ENCODE assay signal across 5 cellular contexts in the genomic region with DNA sequence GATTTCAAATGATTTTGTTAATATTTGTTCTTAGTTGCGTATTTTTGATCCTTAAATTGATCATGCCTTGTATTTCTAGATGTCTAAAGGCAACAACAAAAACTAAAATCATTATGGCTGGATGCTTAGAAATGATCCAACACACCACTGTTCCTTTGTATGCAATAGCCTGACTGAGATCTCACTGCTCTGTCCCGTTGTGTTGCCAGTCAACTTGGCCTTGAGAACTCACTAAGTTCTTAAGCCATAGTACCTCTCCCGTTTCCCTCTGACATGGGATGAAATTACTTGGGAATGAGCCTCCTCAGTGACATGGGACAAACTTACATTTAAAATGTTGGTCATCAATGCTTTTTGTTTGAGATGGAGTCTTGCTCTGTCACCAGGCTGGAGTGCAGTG.
TF ChIP-seq lines count a peak whose summit lies in the region.

No MANE protein-coding gene starts in this region.

TF ChIP-seq in HepG2, 621 proteins besides CTCF, POLR2A, EP300 and RAD21:
- TF ChIP-seq ZNF121 (CRISPR knock-in tag; IDR thresholded peaks at IDR 0.05) (peak; percentile 64), NR1H2 (CRISPR knock-in tag; IDR thresholded peaks at IDR 0.05; ENCODE audit: borderline replicate concordance, low read depth) (no peak)
TF ChIP-seq in HepG2: peak in this region for 1.

TF ChIP-seq in IMR-90, 13 proteins besides CTCF, POLR2A, EP300 and RAD21:
- TF ChIP-seq FOS (IDR thresholded peaks at IDR 0.05; ENCODE audit: low read depth, low read length) (no peak), MAFK (IDR thresholded peaks at IDR 0.05; ENCODE audit: low read depth, low read length) (no peak), MXI1 (IDR thresholded peaks at IDR 0.05; ENCODE audit: borderline replicate concordance, low read depth, low read length) (no peak), CHD1 (IDR thresholded peaks at IDR 0.05; ENCODE audit: low read depth, low read length) (no peak), BHLHE40 (IDR thresholded peaks at IDR 0.05; ENCODE audit: low read depth, low read length) (no peak), SMC3 (IDR thresholded peaks at IDR 0.05; ENCODE audit: low read depth, low read length) (no peak), RFX5 (IDR thresholded peaks at IDR 0.05; ENCODE audit: low read depth, low read length) (no peak), NFE2L2 (IDR thresholded peaks at IDR 0.05; ENCODE audit: low read depth, low read length) (no peak), RCOR1 (IDR thresholded peaks at IDR 0.05; ENCODE audit: insufficient replicate concordance, low read length) (no peak), CEBPB (IDR thresholded peaks at IDR 0.05; ENCODE audit: low read depth, low read length) (no peak), MAZ (IDR thresholded peaks at IDR 0.05; ENCODE audit: borderline replicate concordance, low read depth, low read length) (no peak)
- TF ChIP-seq, protein P1, sequence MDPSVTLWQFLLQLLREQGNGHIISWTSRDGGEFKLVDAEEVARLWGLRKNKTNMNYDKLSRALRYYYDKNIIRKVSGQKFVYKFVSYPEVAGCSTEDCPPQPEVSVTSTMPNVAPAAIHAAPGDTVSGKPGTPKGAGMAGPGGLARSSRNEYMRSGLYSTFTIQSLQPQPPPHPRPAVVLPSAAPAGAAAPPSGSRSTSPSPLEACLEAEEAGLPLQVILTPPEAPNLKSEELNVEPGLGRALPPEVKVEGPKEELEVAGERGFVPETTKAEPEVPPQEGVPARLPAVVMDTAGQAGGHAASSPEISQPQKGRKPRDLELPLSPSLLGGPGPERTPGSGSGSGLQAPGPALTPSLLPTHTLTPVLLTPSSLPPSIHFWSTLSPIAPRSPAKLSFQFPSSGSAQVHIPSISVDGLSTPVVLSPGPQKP (IDR thresholded peaks at IDR 0.05; ENCODE audit: borderline replicate concordance, low read depth, low read length): no peak
- TF ChIP-seq, protein P2, sequence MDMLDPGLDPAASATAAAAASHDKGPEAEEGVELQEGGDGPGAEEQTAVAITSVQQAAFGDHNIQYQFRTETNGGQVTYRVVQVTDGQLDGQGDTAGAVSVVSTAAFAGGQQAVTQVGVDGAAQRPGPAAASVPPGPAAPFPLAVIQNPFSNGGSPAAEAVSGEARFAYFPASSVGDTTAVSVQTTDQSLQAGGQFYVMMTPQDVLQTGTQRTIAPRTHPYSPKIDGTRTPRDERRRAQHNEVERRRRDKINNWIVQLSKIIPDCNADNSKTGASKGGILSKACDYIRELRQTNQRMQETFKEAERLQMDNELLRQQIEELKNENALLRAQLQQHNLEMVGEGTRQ (IDR thresholded peaks at IDR 0.05; ENCODE audit: low read depth, low read length): no peak

TF ChIP-seq in WTC11, 78 proteins besides CTCF, POLR2A, EP300 and RAD21:
- TF ChIP-seq FOXP1 (CRISPR knock-in tag; IDR thresholded peaks at IDR 0.05; ENCODE audit: borderline replicate concordance): no peak
- TF ChIP-seq TCF7 (CRISPR knock-in tag; IDR thresholded peaks at IDR 0.05; ENCODE audit: low read depth): no peak
- TF ChIP-seq JAZF1 (CRISPR knock-in tag; IDR thresholded peaks at IDR 0.05): no peak
- 0 out of 2 replicates have a peak, but pooled peaks have one; percentile 61 for TF ChIP-seq ZNF121 (CRISPR knock-in tag; IDR thresholded peaks at IDR 0.05)
- no peak for TF ChIP-seq CBFB (CRISPR knock-in tag; IDR thresholded peaks at IDR 0.05; ENCODE audit: low read depth)
- TF ChIP-seq SMAD4 (CRISPR knock-in tag; IDR thresholded peaks at IDR 0.05): no peak

TF ChIP-seq in K562, 482 proteins besides CTCF, POLR2A, EP300 and RAD21:
- TF ChIP-seq KLF13 (tag; IDR thresholded peaks at IDR 0.05; ENCODE audit: borderline replicate concordance, low read depth) (no peak), NEUROD1 (IDR thresholded peaks at IDR 0.05; ENCODE audit: borderline replicate concordance, low read depth, low read length, partially characterized antibody) (no peak), HNRNPL (IDR thresholded peaks at IDR 0.05; ENCODE audit: low read depth, low read length) (no peak), ZNF121 (CRISPR knock-in tag; conservative IDR thresholded peaks at IDR 0.05) (peak; percentile 48; the same call in 1 of the 2 replicates), ZNF197 (CRISPR knock-in tag; IDR thresholded peaks at IDR 0.05; ENCODE audit: low read depth) (no peak)
- TF ChIP-seq, protein P3, sequence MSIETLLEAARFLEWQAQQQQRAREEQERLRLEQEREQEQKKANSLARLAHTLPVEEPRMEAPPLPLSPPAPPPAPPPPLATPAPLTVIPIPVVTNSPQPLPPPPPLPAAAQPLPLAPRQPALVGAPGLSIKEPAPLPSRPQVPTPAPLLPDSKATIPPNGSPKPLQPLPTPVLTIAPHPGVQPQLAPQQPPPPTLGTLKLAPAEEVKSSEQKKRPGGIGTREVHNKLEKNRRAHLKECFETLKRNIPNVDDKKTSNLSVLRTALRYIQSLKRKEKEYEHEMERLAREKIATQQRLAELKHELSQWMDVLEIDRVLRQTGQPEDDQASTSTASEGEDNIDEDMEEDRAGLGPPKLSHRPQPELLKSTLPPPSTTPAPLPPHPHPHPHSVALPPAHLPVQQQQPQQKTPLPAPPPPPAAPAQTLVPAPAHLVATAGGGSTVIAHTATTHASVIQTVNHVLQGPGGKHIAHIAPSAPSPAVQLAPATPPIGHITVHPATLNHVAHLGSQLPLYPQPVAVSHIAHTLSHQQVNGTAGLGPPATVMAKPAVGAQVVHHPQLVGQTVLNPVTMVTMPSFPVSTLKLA (conservative IDR thresholded peaks at IDR 0.05): no peak

TF ChIP-seq in SK-N-SH, 30 proteins besides CTCF, POLR2A, EP300 and RAD21:
- TF ChIP-seq NFIC (IDR thresholded peaks at IDR 0.05; ENCODE audit: borderline replicate concordance): no peak
- TF ChIP-seq TCF12 (IDR thresholded peaks at IDR 0.05): no peak
- TF ChIP-seq, protein P4, sequence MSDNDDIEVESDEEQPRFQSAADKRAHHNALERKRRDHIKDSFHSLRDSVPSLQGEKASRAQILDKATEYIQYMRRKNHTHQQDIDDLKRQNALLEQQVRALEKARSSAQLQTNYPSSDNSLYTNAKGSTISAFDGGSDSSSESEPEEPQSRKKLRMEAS (IDR thresholded peaks at IDR 0.05; ENCODE audit: low read depth): no peak
- TF ChIP-seq, protein P5, sequence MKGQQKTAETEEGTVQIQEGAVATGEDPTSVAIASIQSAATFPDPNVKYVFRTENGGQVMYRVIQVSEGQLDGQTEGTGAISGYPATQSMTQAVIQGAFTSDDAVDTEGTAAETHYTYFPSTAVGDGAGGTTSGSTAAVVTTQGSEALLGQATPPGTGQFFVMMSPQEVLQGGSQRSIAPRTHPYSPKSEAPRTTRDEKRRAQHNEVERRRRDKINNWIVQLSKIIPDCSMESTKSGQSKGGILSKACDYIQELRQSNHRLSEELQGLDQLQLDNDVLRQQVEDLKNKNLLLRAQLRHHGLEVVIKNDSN (IDR thresholded peaks at IDR 0.05; ENCODE audit: borderline replicate concordance, low read depth): no peak
- no peak for TF ChIP-seq GABPA (IDR thresholded peaks at IDR 0.05; ENCODE audit: low read depth)
- TF ChIP-seq MXI1 (IDR thresholded peaks at IDR 0.05; ENCODE audit: low read depth, low read length): no peak
- no peak for TF ChIP-seq RXRA (IDR thresholded peaks at IDR 0.05; ENCODE audit: borderline replicate concordance, low read depth)
- TF ChIP-seq, protein P6, sequence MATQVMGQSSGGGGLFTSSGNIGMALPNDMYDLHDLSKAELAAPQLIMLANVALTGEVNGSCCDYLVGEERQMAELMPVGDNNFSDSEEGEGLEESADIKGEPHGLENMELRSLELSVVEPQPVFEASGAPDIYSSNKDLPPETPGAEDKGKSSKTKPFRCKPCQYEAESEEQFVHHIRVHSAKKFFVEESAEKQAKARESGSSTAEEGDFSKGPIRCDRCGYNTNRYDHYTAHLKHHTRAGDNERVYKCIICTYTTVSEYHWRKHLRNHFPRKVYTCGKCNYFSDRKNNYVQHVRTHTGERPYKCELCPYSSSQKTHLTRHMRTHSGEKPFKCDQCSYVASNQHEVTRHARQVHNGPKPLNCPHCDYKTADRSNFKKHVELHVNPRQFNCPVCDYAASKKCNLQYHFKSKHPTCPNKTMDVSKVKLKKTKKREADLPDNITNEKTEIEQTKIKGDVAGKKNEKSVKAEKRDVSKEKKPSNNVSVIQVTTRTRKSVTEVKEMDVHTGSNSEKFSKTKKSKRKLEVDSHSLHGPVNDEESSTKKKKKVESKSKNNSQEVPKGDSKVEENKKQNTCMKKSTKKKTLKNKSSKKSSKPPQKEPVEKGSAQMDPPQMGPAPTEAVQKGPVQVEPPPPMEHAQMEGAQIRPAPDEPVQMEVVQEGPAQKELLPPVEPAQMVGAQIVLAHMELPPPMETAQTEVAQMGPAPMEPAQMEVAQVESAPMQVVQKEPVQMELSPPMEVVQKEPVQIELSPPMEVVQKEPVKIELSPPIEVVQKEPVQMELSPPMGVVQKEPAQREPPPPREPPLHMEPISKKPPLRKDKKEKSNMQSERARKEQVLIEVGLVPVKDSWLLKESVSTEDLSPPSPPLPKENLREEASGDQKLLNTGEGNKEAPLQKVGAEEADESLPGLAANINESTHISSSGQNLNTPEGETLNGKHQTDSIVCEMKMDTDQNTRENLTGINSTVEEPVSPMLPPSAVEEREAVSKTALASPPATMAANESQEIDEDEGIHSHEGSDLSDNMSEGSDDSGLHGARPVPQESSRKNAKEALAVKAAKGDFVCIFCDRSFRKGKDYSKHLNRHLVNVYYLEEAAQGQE (IDR thresholded peaks at IDR 0.05; ENCODE audit: low read depth, low read length): no peak
- no peak for TF ChIP-seq MEF2A (IDR thresholded peaks at IDR 0.05; ENCODE audit: borderline replicate concordance, low read depth)
- TF ChIP-seq EZH2phosphoT487 (IDR thresholded peaks at IDR 0.05; ENCODE audit: borderline replicate concordance, low read depth): no peak
- TF ChIP-seq TAF1 (IDR thresholded peaks at IDR 0.05; ENCODE audit: borderline replicate concordance, low read depth, low read length): no peak
- TF ChIP-seq FOSL2 (IDR thresholded peaks at IDR 0.05; ENCODE audit: borderline replicate concordance, low read depth): no peak
- no peak for TF ChIP-seq GATA2 (CRISPR knock-in tag; IDR thresholded peaks at IDR 0.05)
- no peak for TF ChIP-seq POLR2AphosphoS5 (IDR thresholded peaks at IDR 0.05; ENCODE audit: low read depth, low read length)
- no peak for TF ChIP-seq SMC3 (IDR thresholded peaks at IDR 0.05; ENCODE audit: low read depth, low read length)
- no peak for TF ChIP-seq FOXJ3 (CRISPR knock-in tag; IDR thresholded peaks at IDR 0.05)
- TF ChIP-seq JUND (IDR thresholded peaks at IDR 0.05): no peak
- no peak for TF ChIP-seq NRF1 (IDR thresholded peaks at IDR 0.05; ENCODE audit: low read depth, low read length)
- TF ChIP-seq, protein P2 (IDR thresholded peaks at IDR 0.05; ENCODE audit: borderline replicate concordance, low read depth, low read length): no peak
